19 cellular contexts compared by ENCODE assay signal in genomic region chr17:4436846-4437245, GRCh38. TPM values are rescaled to one million over a fixed set of nuclear protein-coding genes. Genes with fewer than 3 reads are reported as not detected.
A peak's percentile ranks its signal among the peaks of the same experiment; 100 is the strongest.
DNase-seq lines count a peak whose midpoint lies in the region; ATAC-seq and TF ChIP-seq lines count a peak whose summit lies in the region.
"Had no signal": no experiment of that assay in that cellular context is flagged by ENCODE, and none has a peak within 500 bp of the region (broad histone marks: within the 10 kb centered on the region; RNA-seq: fewer than 3 reads in every experiment).

No MANE protein-coding gene starts in this region.

- no peaks in the 10 kb centered on the region for H3K9me3 Mint-ChIP-seq in activated CD4-positive, alpha-beta T cell treated with anti-CD3 and anti-CD28 coated beads, Interleukin-2, amount 10 ng/mL, durations not matched to agents 24 days and 14 days
- H3K9me3 Mint-ChIP-seq in activated CD4-positive, alpha-beta T cell treated with anti-CD3 and anti-CD28 coated beads for 36 hours (ENCODE audit: low read depth), result no peaks in the 10 kb centered on the region
- H3K9me3 Mint-ChIP-seq in activated T-helper 1 cell treated with anti-CD3 and anti-CD28 coated beads, Interleukin-12 subunit alpha, Interleukin-12 subunit beta, Interleukin-2, Interleukin-4 antibody, amounts not matched to agents 30 ng/mL and 10 ng/mL and 1 ng/mL, durations not matched to agents 14 hours and 24 hours and 36 hours, result no peaks in the 10 kb centered on the region
- H3K9me3 Mint-ChIP-seq in natural killer cell, result no peaks in the 10 kb centered on the region

- intact Hi-C loops in activated CD4-positive, alpha-beta T cell treated with anti-CD3 and anti-CD28 coated beads, Interleukin-2, amount 10 ng/mL, durations not matched to agents 24 days and 14 days (cut with micrococcal nuclease), result no loop called here
- intact Hi-C loops in activated CD4-positive, alpha-beta T cell treated with anti-CD3 and anti-CD28 coated beads for 36 hours (cut with DNase I, micrococcal nuclease), result no loop called here
- intact Hi-C loops in activated T-helper 1 cell treated with anti-CD3 and anti-CD28 coated beads, Interleukin-12 subunit alpha, Interleukin-12 subunit beta, Interleukin-2, Interleukin-4 antibody, amounts not matched to agents 30 ng/mL and 10 ng/mL and 1 ng/mL, durations not matched to agents 14 hours and 24 hours and 36 hours (cut with micrococcal nuclease), result no loop called here
- intact Hi-C loops in natural killer cell (cut with micrococcal nuclease), result no loop called here

- H3K36me3 Mint-ChIP-seq in activated CD4-positive, alpha-beta T cell treated with anti-CD3 and anti-CD28 coated beads, Interleukin-2, amount 10 ng/mL, durations not matched to agents 24 days and 14 days (ENCODE audit: low read depth), result no peaks in the 10 kb centered on the region
- no peaks in the 10 kb centered on the region for H3K36me3 Mint-ChIP-seq in activated CD4-positive, alpha-beta T cell treated with anti-CD3 and anti-CD28 coated beads for 36 hours (ENCODE audit: low read depth)
- no peaks in the 10 kb centered on the region for H3K36me3 Mint-ChIP-seq in activated T-helper 1 cell treated with anti-CD3 and anti-CD28 coated beads, Interleukin-12 subunit alpha, Interleukin-12 subunit beta, Interleukin-2, Interleukin-4 antibody, amounts not matched to agents 30 ng/mL and 10 ng/mL and 1 ng/mL, durations not matched to agents 14 hours and 24 hours and 36 hours (ENCODE audit: low read depth)
- no peaks in the 10 kb centered on the region for H3K36me3 Mint-ChIP-seq in natural killer cell

- ATAC-seq in activated CD4-positive, alpha-beta T cell treated with anti-CD3 and anti-CD28 coated beads for 36 hours, result no peak
- no peak for ATAC-seq in natural killer cell
- ATAC-seq: K562 had no signal

- POLR2A ChIA-PET in activated CD4-positive, alpha-beta T cell treated with anti-CD3 and anti-CD28 coated beads for 36 hours (lab: Charles Lee), result interaction anchor here (1.0 kb wide), 1 partner anchor 51 kb away, joined by 4 read pairs; no protein-coding TSS in a partner anchor
- POLR2A ChIA-PET in RWPE1 (lab: Yijun Ruan, JAX; ENCODE audit: low non-redundant PET), result no interaction called here

- peaks cover 1% of the 10 kb centered on the region for H3K27me3 Mint-ChIP-seq in activated CD4-positive, alpha-beta T cell treated with anti-CD3 and anti-CD28 coated beads, Interleukin-2, amount 10 ng/mL, durations not matched to agents 24 days and 14 days
- H3K27me3 Mint-ChIP-seq in activated CD4-positive, alpha-beta T cell treated with anti-CD3 and anti-CD28 coated beads for 36 hours, result no peaks in the 10 kb centered on the region
- no peaks in the 10 kb centered on the region for H3K27me3 Mint-ChIP-seq in activated T-helper 1 cell treated with anti-CD3 and anti-CD28 coated beads, Interleukin-12 subunit alpha, Interleukin-12 subunit beta, Interleukin-2, Interleukin-4 antibody, amounts not matched to agents 30 ng/mL and 10 ng/mL and 1 ng/mL, durations not matched to agents 14 hours and 24 hours and 36 hours (ENCODE audit: insufficient read depth)
- H3K27me3 Mint-ChIP-seq in natural killer cell (ENCODE audit: low read depth in 2 of 2), result peaks cover 43 to 52% of the 10 kb centered on the region in 2 donors

- DNase-seq in activated CD4-positive, alpha-beta T cell treated with anti-CD3 and anti-CD28 coated beads, Interleukin-2, amount 10 ng/mL, durations not matched to agents 24 days and 14 days, result peak; percentile 60
- no peak for DNase-seq in activated CD4-positive, alpha-beta T cell treated with anti-CD3 and anti-CD28 coated beads for 36 hours
- DNase-seq in NOMO-1 treated with DMSO at 0.1 percent for 48 hours (lab: John Stamatoyannopoulos, UW; ENCODE audit: unreplicated experiment) (peak; percentile 93), pons (ENCODE audit: low spot score) (peak; percentile 70), natural killer cell (no peak), RWPE1 (ENCODE audit: low spot score) (no peak), mesenteric fat pad (ENCODE audit: low spot score) (no peak)
- no peak for DNase-seq in activated T-helper 1 cell treated with anti-CD3 and anti-CD28 coated beads, Interleukin-12 subunit alpha, Interleukin-12 subunit beta, Interleukin-2, Interleukin-4 antibody, amounts not matched to agents 30 ng/mL and 10 ng/mL and 1 ng/mL, durations not matched to agents 14 hours and 24 hours and 36 hours (ENCODE audit: low spot score)
- DNase-seq: 8988T; activated CD4-positive, alpha-beta T cell treated with anti-CD3 and anti-CD28 coated beads, Interleukin-2, amount 50 U/mL, for 48 hours; activated gamma-delta T cell; COR-L47; esophagus squamous epithelium; heart right ventricle; NCI-H146; NCI-H446 treated with DMSO at 0.1 percent for 48 hours; T1000 had no signal

- peak overlapping the region; percentile 48 for H3K27ac Mint-ChIP-seq in activated CD4-positive, alpha-beta T cell treated with anti-CD3 and anti-CD28 coated beads, Interleukin-2, amount 10 ng/mL, durations not matched to agents 24 days and 14 days
- no peak overlapping the region for H3K27ac Mint-ChIP-seq in activated CD4-positive, alpha-beta T cell treated with anti-CD3 and anti-CD28 coated beads for 36 hours
- H3K27ac Mint-ChIP-seq in activated T-helper 1 cell treated with anti-CD3 and anti-CD28 coated beads, Interleukin-12 subunit alpha, Interleukin-12 subunit beta, Interleukin-2, Interleukin-4 antibody, amounts not matched to agents 30 ng/mL and 10 ng/mL and 1 ng/mL, durations not matched to agents 14 hours and 24 hours and 36 hours, result no peak overlapping the region
- no peak overlapping the region for H3K27ac Mint-ChIP-seq in natural killer cell
- H3K27ac Mint-ChIP-seq: progenitor cell of endocrine pancreas had no signal

- peaks cover 30% of the 10 kb centered on the region for H3K4me1 Mint-ChIP-seq in activated CD4-positive, alpha-beta T cell treated with anti-CD3 and anti-CD28 coated beads, Interleukin-2, amount 10 ng/mL, durations not matched to agents 24 days and 14 days
- H3K4me1 Mint-ChIP-seq in activated CD4-positive, alpha-beta T cell treated with anti-CD3 and anti-CD28 coated beads for 36 hours, result peaks cover 22% of the 10 kb centered on the region
- H3K4me1 Mint-ChIP-seq in activated T-helper 1 cell treated with anti-CD3 and anti-CD28 coated beads, Interleukin-12 subunit alpha, Interleukin-12 subunit beta, Interleukin-2, Interleukin-4 antibody, amounts not matched to agents 30 ng/mL and 10 ng/mL and 1 ng/mL, durations not matched to agents 14 hours and 24 hours and 36 hours (ENCODE audit: low read depth), result peaks cover 31% of the 10 kb centered on the region
- H3K4me1 Mint-ChIP-seq in natural killer cell, result peaks cover 33 to 45% of the 10 kb centered on the region in 2 donors

- TF ChIP-seq CTCF in natural killer cell (IDR thresholded peaks at IDR 0.05) (no peak), RWPE1 (conservative IDR thresholded peaks at IDR 0.05; ENCODE audit: low read depth) (no peak)

- CTCF ChIA-PET in activated CD4-positive, alpha-beta T cell treated with anti-CD3 and anti-CD28 coated beads for 36 hours (lab: Charles Lee), result interaction anchor here (0.5 to 1.1 kb wide), 4 partner anchors 11 to 64 kb away, joined by 3 to 4 read pairs (median 3); no protein-coding TSS in a partner anchor
- CTCF ChIA-PET in RWPE1 (lab: Yijun Ruan, JAX), result no interaction called here

- H3K27ac ChIP-seq in RWPE1, result no peak overlapping the region
- H3K27ac ChIP-seq: esophagus squamous epithelium, heart right ventricle had no signal

- peak overlapping the region; percentile 21 for H3K4me3 Mint-ChIP-seq in activated CD4-positive, alpha-beta T cell treated with anti-CD3 and anti-CD28 coated beads, Interleukin-2, amount 10 ng/mL, durations not matched to agents 24 days and 14 days
- H3K4me3 Mint-ChIP-seq in activated CD4-positive, alpha-beta T cell treated with anti-CD3 and anti-CD28 coated beads for 36 hours, result no peak overlapping the region
- H3K4me3 Mint-ChIP-seq in activated T-helper 1 cell treated with anti-CD3 and anti-CD28 coated beads, Interleukin-12 subunit alpha, Interleukin-12 subunit beta, Interleukin-2, Interleukin-4 antibody, amounts not matched to agents 30 ng/mL and 10 ng/mL and 1 ng/mL, durations not matched to agents 14 hours and 24 hours and 36 hours, result peak overlapping the region; percentile 4
- H3K4me3 Mint-ChIP-seq in natural killer cell, result no peak overlapping the region

RNA-seq across cellular contexts. Expression of gene SPNS3, which starts 3.1 kb away (rescaled TPM):
- total RNA-seq in activated CD4-positive, alpha-beta T cell treated with anti-CD3 and anti-CD28 coated beads, Interleukin-2, amount 10 ng/mL, durations not matched to agents 24 days and 14 days, result 1.3 and 1.9 TPM in 2 replicates
- total RNA-seq in activated CD4-positive, alpha-beta T cell treated with anti-CD3 and anti-CD28 coated beads for 36 hours, result 1 to 10 TPM; 6.4 to 8.4 TPM
- total RNA-seq in activated T-helper 1 cell treated with anti-CD3 and anti-CD28 coated beads, Interleukin-12 subunit alpha, Interleukin-12 subunit beta, Interleukin-2, Interleukin-4 antibody, amounts not matched to agents 30 ng/mL and 10 ng/mL and 1 ng/mL, durations not matched to agents 14 hours and 24 hours and 36 hours, result 1.1 and 1.7 TPM in 2 replicates
- total RNA-seq in natural killer cell (1 to 10 TPM; 1.2 to 2.1 (median 1.9) TPM), mesenteric fat pad (not detected)
- total RNA-seq: K562, progenitor cell of endocrine pancreas had no signal

Comparison
In these comparisons a context has a peak if more than half of its experiments do, and no peak if none do; other contexts are left out.
1. DNase-seq: peak in activated CD4-positive, alpha-beta T cell treated with anti-CD3 and anti-CD28 coated beads, Interleukin-2, amount 10 ng/mL, durations not matched to agents 24 days and 14 days (single experiment), NOMO-1 treated with DMSO at 0.1 percent for 48 hours (single experiment) and pons (single experiment); none in activated CD4-positive, alpha-beta T cell treated with anti-CD3 and anti-CD28 coated beads for 36 hours (single experiment), activated T-helper 1 cell treated with anti-CD3 and anti-CD28 coated beads, Interleukin-12 subunit alpha, Interleukin-12 subunit beta, Interleukin-2, Interleukin-4 antibody, amounts not matched to agents 30 ng/mL and 10 ng/mL and 1 ng/mL, durations not matched to agents 14 hours and 24 hours and 36 hours (single experiment), natural killer cell (single experiment), RWPE1 (single experiment) and mesenteric fat pad (single experiment).
2. H3K4me3 Mint-ChIP-seq: peak in activated CD4-positive, alpha-beta T cell treated with anti-CD3 and anti-CD28 coated beads, Interleukin-2, amount 10 ng/mL, durations not matched to agents 24 days and 14 days (single experiment) and activated T-helper 1 cell treated with anti-CD3 and anti-CD28 coated beads, Interleukin-12 subunit alpha, Interleukin-12 subunit beta, Interleukin-2, Interleukin-4 antibody, amounts not matched to agents 30 ng/mL and 10 ng/mL and 1 ng/mL, durations not matched to agents 14 hours and 24 hours and 36 hours (single experiment); none in activated CD4-positive, alpha-beta T cell treated with anti-CD3 and anti-CD28 coated beads for 36 hours (single experiment) and natural killer cell (single experiment).